ENCODE assay signal across 19 cellular contexts in the genomic region with DNA sequence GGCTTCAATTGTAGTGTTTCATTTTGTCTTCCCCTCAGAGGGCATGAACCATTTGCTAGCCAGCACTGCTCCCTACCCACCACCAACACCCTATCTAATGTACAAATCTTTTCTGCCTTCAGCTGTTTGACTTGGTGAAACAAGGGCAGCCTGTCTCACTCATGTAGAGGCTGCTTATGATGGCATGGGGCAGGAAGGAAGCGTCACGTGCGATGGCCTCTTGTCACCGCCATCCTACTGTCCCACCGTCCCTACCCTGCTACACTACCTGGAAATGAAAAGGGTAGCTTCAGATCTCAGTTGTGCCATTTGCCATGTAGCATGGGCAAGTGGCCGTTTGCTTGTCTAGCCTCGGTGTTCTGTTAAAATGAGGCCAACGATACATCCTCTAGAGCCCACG. TPM values are rescaled to one million over a fixed set of nuclear protein-coding genes. Genes with fewer than 3 reads are reported as not detected.
A peak's percentile ranks its signal among the peaks of the same experiment; 100 is the strongest.
DNase-seq lines count a peak whose midpoint lies in the region; ATAC-seq and FAIRE-seq lines count a peak whose summit lies in the region.
"Had no signal": no experiment of that assay in that cellular context is flagged by ENCODE, and none has a peak within 500 bp of the region (broad histone marks: within the 10 kb centered on the region; RNA-seq: fewer than 3 reads in every experiment).

No MANE protein-coding gene starts in this region.

- no peak overlapping the region for H3K4me3 Mint-ChIP-seq in activated T-helper 17 cell treated with anti-CD3 and anti-CD28 coated beads, Interleukin-2, amount 50 U/mL, for 72 hours
- H3K4me3 Mint-ChIP-seq in immature natural killer cell = no peak overlapping the region
- H3K4me3 Mint-ChIP-seq: activated naive CD8-positive, alpha-beta T cell treated with anti-CD3 and anti-CD28 coated beads, Interleukin-2, amount 50 U/mL, for 24 hours; HFFc6; nephron had no signal

- H3K27ac ChIP-seq in temporal lobe (ENCODE audit: low read depth, low read length) (peak overlapping the region; percentile 88), SJCRH30 (no peak overlapping the region)
- H3K27ac ChIP-seq: body of pancreas, hepatocyte, KMS-11, ovary had no signal

- peaks cover 9% of the 10 kb centered on the region for H3K36me3 Mint-ChIP-seq in activated T-helper 17 cell treated with anti-CD3 and anti-CD28 coated beads, Interleukin-2, amount 50 U/mL, for 72 hours (ENCODE audit: low read depth)
- H3K36me3 Mint-ChIP-seq in immature natural killer cell = peaks cover 0 to 11% (median 8%) of the 10 kb centered on the region in 3 donors

- no peaks in the 10 kb centered on the region for H3K9me3 ChIP-seq in SJCRH30 (replicated peaks)
- H3K9me3 ChIP-seq: body of pancreas, ovary, right atrium auricular region had no signal

- H3K27ac Mint-ChIP-seq in activated T-helper 17 cell treated with anti-CD3 and anti-CD28 coated beads, Interleukin-2, amount 50 U/mL, for 72 hours = peak overlapping the region; percentile 83
- peak overlapping the region in 4 of 6 donors; percentile 25 to 82 (median 39) for H3K27ac Mint-ChIP-seq in immature natural killer cell
- H3K27ac Mint-ChIP-seq: HFFc6 had no signal

- H3K4me1 ChIP-seq in SJCRH30 = no peaks in the 10 kb centered on the region; the same call in 1 of the 2 replicates

- ATAC-seq in activated T-helper 17 cell treated with anti-CD3 and anti-CD28 coated beads, Interleukin-2, amount 50 U/mL, for 72 hours (replicated peaks) = no peak
- no peak for ATAC-seq in GM18861 (IDR thresholded peaks at IDR 0.05; ENCODE audit: unreplicated experiment)

- peak; percentile 88 for FAIRE-seq in HTR-8/SVneo (lab: Jason Lieb, UNC)

- H3K36me3 ChIP-seq in SJCRH30 = 0 out of 2 replicates have a peak, but pooled peaks cover 5% of the 10 kb centered on the region
- H3K36me3 ChIP-seq: ovary had no signal

- DNase-seq in HTR-8/SVneo (ENCODE audit: insufficient read length, low spot score) = no peak
- DNase-seq in immature natural killer cell = no peak
- DNase-seq in SJCRH30 = no peak
- DNase-seq in pons (ENCODE audit: low spot score) = no peak

- H3K4me3 ChIP-seq in SJCRH30 = no peak overlapping the region
- H3K4me3 ChIP-seq: body of pancreas, hepatocyte, ovary, right atrium auricular region had no signal

- no peaks in the 10 kb centered on the region for H3K27me3 ChIP-seq in SJCRH30
- H3K27me3 ChIP-seq: body of pancreas, hepatocyte, ovary, right atrium auricular region had no signal

- H3K9me3 Mint-ChIP-seq in activated T-helper 17 cell treated with anti-CD3 and anti-CD28 coated beads, Interleukin-2, amount 50 U/mL, for 72 hours = no peaks in the 10 kb centered on the region
- H3K9me3 Mint-ChIP-seq in immature natural killer cell = no peaks in the 10 kb centered on the region
- H3K9me3 Mint-ChIP-seq: activated naive CD8-positive, alpha-beta T cell treated with anti-CD3 and anti-CD28 coated beads, Interleukin-2, amount 50 U/mL, for 24 hours; CD4-positive, CD25-positive, alpha-beta regulatory T cell; HFFc6; nephron had no signal

- no peaks in the 10 kb centered on the region for H3K27me3 Mint-ChIP-seq in activated T-helper 17 cell treated with anti-CD3 and anti-CD28 coated beads, Interleukin-2, amount 50 U/mL, for 72 hours
- H3K27me3 Mint-ChIP-seq in immature natural killer cell (ENCODE audit: low read depth in 3 of 3) = no peaks in the 10 kb centered on the region
- H3K27me3 Mint-ChIP-seq: activated naive CD8-positive, alpha-beta T cell treated with anti-CD3 and anti-CD28 coated beads, Interleukin-2, amount 50 U/mL, for 24 hours; CD4-positive, CD25-positive, alpha-beta regulatory T cell had no signal

- peaks cover 10% of the 10 kb centered on the region for H3K4me1 Mint-ChIP-seq in activated T-helper 17 cell treated with anti-CD3 and anti-CD28 coated beads, Interleukin-2, amount 50 U/mL, for 72 hours
- H3K4me1 Mint-ChIP-seq in immature natural killer cell = peaks cover 27 to 39% of the 10 kb centered on the region in 2 donors

RNA-seq across cellular contexts. Expression of a gene that starts 29.9 kb away (rescaled TPM):
- total RNA-seq in activated T-helper 17 cell treated with anti-CD3 and anti-CD28 coated beads, Interleukin-2, amount 50 U/mL, for 72 hours = not detected
- polyA plus RNA-seq in immature natural killer cell = not detected
- total RNA-seq in temporal lobe = 2.2 TPM
- total RNA-seq in SJCRH30 (2014; rRNA removed; shearing (Covaris generic)) = not detected in 2 replicates
- total RNA-seq: body of pancreas; CD4-positive, CD25-positive, alpha-beta regulatory T cell; chondrocyte; esophagus mucosa; hepatocyte; HFFc6; left ventricle myocardium superior; ovary; right atrium auricular region had no signal
- polyA plus RNA-seq: CD4-positive, CD25-positive, alpha-beta regulatory T cell; hepatocyte; ovary had no signal
